Comparison of ENCODE assay signal across 20 cellular contexts in genomic region chr5:6166698-6167394, GRCh38.
DNase-seq lines count a peak whose midpoint lies in the region; ATAC-seq and TF ChIP-seq lines count a peak whose summit lies in the region.
"Had no signal": no experiment of that assay in that cellular context is flagged by ENCODE, and none has a peak within 500 bp of the region (broad histone marks: within the 10 kb centered on the region; RNA-seq: fewer than 3 reads in every experiment).

No MANE protein-coding gene starts in this region.

- no peaks in the 10 kb centered on the region for H3F3A ChIP-seq in PC-3 (ENCODE audit: low read length, unreplicated experiment)

- in situ Hi-C loops in mammary epithelial cell (cut with MboI; ENCODE audit: low sequenced_read_pairs in 2 of 2) = no loop called here

- BruUV-seq in mammary epithelial cell (replicated peaks; lab: Mats Ljungman, UMichigan) = no TSS peak
- no TSS peak for BruUV-seq in PC-3 (replicated peaks; lab: Mats Ljungman, UMichigan)

- no peaks in the 10 kb centered on the region for H3K36me3 Mint-ChIP-seq in activated T-helper 1 cell treated with anti-CD3 and anti-CD28 coated beads, Interleukin-12 subunit alpha, Interleukin-12 subunit beta, Interleukin-2, Interleukin-4 antibody, amounts not matched to agents 30 ng/mL and 10 ng/mL and 1 ng/mL, durations not matched to agents 14 hours and 24 hours and 36 hours (ENCODE audit: low read depth)
- H3K36me3 Mint-ChIP-seq: CD4-positive, CD25-positive, alpha-beta regulatory T cell had no signal

- H4K20me1 ChIP-seq in mammary epithelial cell (ENCODE audit: insufficient read depth, low read length) (no peaks in the 10 kb centered on the region), PC-3 (ENCODE audit: low read length) (no peaks in the 10 kb centered on the region)

- no peak for ATAC-seq in PC-3
- ATAC-seq: Panc1 had no signal

- POLR2A ChIA-PET in PC-3 (lab: Charles Lee; ENCODE audit: unreplicated experiment) = no interaction called here

- TF ChIP-seq CTCF in mammary epithelial cell (conservative IDR thresholded peaks at IDR 0.05 in 1 of 2, IDR thresholded peaks at IDR 0.05 in 1 of 2; ENCODE audit: extremely low read depth in 1 of 2, insufficient read depth in 1 of 2, low read depth in 1 of 2, low read length in 2 of 2) (no peak), breast epithelium (IDR thresholded peaks at IDR 0.05) (no peak), PC-3 (conservative IDR thresholded peaks at IDR 0.05; ENCODE audit: low read depth, low read length) (peak; percentile 42), epithelial cell of esophagus (IDR thresholded peaks at IDR 0.05; ENCODE audit: insufficient read depth, low read depth, low read length, missing control alignments) (no peak)

- DNase-seq in mammary epithelial cell (peak; percentile 5), breast epithelium (ENCODE audit: low spot score in 2 of 2) (no peak), PC-3 (no peak), epithelial cell of esophagus (ENCODE audit: low read depth) (peak; percentile 75), hippocampal formation (lab: John Stamatoyannopoulos, UW) (no peak), NCI-H2227 (lab: John Stamatoyannopoulos, UW; ENCODE audit: unreplicated experiment) (no peak)
- DNase-seq in activated T-helper 1 cell treated with anti-CD3 and anti-CD28 coated beads, Interleukin-12 subunit alpha, Interleukin-12 subunit beta, Interleukin-2, Interleukin-4 antibody, amounts not matched to agents 30 ng/mL and 10 ng/mL and 1 ng/mL, durations not matched to agents 14 hours and 24 hours and 36 hours (ENCODE audit: low spot score) = no peak
- DNase-seq in stimulated activated CD4-positive, alpha-beta T cell treated with anti-CD3 and anti-CD28 coated beads, Interleukin-2, amount 100 ng/mL, for 24 hours = no peak
- DNase-seq: BE2C, Caco-2, GF-D8, GM23248, NCI-H1092 treated with DMSO at 0.1 percent for 48 hours, NCI-H146, NCI-H2081, NCI-H510A, NCI-H748 treated with DMSO at 0.1 percent for 48 hours, Right ventricle myocardium superior had no signal

- H3K4me2 ChIP-seq in mammary epithelial cell (ENCODE audit: insufficient read depth, low read depth, low read length) (peak overlapping the region; percentile 20), PC-3 (ENCODE audit: low read length) (no peak overlapping the region)

- no peaks in the 10 kb centered on the region for H3K36me3 ChIP-seq in mammary epithelial cell (ENCODE audit: insufficient read depth, low read length)
- no peaks in the 10 kb centered on the region for H3K36me3 ChIP-seq in breast epithelium
- no peaks in the 10 kb centered on the region for H3K36me3 ChIP-seq in PC-3 (ENCODE audit: low read depth, low read length)
- H3K36me3 ChIP-seq: BE2C had no signal

- 0% methylated on average over 1 of the region's 2 CpGs for WGBS in mammary epithelial cell (ENCODE audit: low coverage, missing lambda C conversion rate)

- H3K27me3 ChIP-seq in mammary epithelial cell (ENCODE audit: insufficient read depth, low read length) (no peaks in the 10 kb centered on the region), breast epithelium (no peaks in the 10 kb centered on the region), PC-3 (ENCODE audit: low read length) (no peaks in the 10 kb centered on the region)
- H3K27me3 ChIP-seq: BE2C had no signal

- intact Hi-C loops in mammary epithelial cell (cut with micrococcal nuclease) = loop anchor here (10.0 kb wide), 1 partner anchor 98 kb away; no protein-coding TSS in a partner anchor
- intact Hi-C loops in breast epithelium (cut with DNase I; ENCODE audit: low total_unique reads) = no loop called here
- intact Hi-C loops in PC-3 (cut with micrococcal nuclease) = no loop called here
- intact Hi-C loops in activated T-helper 1 cell treated with anti-CD3 and anti-CD28 coated beads, Interleukin-12 subunit alpha, Interleukin-12 subunit beta, Interleukin-2, Interleukin-4 antibody, amounts not matched to agents 30 ng/mL and 10 ng/mL and 1 ng/mL, durations not matched to agents 14 hours and 24 hours and 36 hours (cut with micrococcal nuclease) = no loop called here

- H3K4me3 ChIP-seq in mammary epithelial cell (replicated peaks in 1 of 3; ENCODE audit: insufficient read depth in 1 of 3, low read depth in 2 of 3, low read length in 3 of 3) (no peak overlapping the region), breast epithelium (no peak overlapping the region), PC-3 (ENCODE audit: low read length) (no peak overlapping the region), epithelial cell of esophagus (ENCODE audit: low read length) (no peak overlapping the region)
- H3K4me3 ChIP-seq: GM23248 had no signal

- CTCF ChIA-PET in mammary epithelial cell (lab: Charles Lee; ENCODE audit: low non-redundant PET) (no interaction called here), PC-3 (lab: Charles Lee) (no interaction called here)

- H3K9ac ChIP-seq in mammary epithelial cell (ENCODE audit: insufficient read depth, low read length) (no peak overlapping the region), PC-3 (ENCODE audit: low read length) (no peak overlapping the region)
- H3K9ac ChIP-seq: GM23248 had no signal

- H2AFZ ChIP-seq in mammary epithelial cell (ENCODE audit: low read depth, low read length) (peak overlapping the region; percentile 75), PC-3 (ENCODE audit: low read length) (no peak overlapping the region)
- H2AFZ ChIP-seq: GM23248 had no signal

- no peak overlapping the region for H3K4me3 Mint-ChIP-seq in activated T-helper 1 cell treated with anti-CD3 and anti-CD28 coated beads, Interleukin-12 subunit alpha, Interleukin-12 subunit beta, Interleukin-2, Interleukin-4 antibody, amounts not matched to agents 30 ng/mL and 10 ng/mL and 1 ng/mL, durations not matched to agents 14 hours and 24 hours and 36 hours

- no peaks in the 10 kb centered on the region for H3K9me3 Mint-ChIP-seq in activated T-helper 1 cell treated with anti-CD3 and anti-CD28 coated beads, Interleukin-12 subunit alpha, Interleukin-12 subunit beta, Interleukin-2, Interleukin-4 antibody, amounts not matched to agents 30 ng/mL and 10 ng/mL and 1 ng/mL, durations not matched to agents 14 hours and 24 hours and 36 hours

- no peaks in the 10 kb centered on the region for H3K4me1 Mint-ChIP-seq in activated T-helper 1 cell treated with anti-CD3 and anti-CD28 coated beads, Interleukin-12 subunit alpha, Interleukin-12 subunit beta, Interleukin-2, Interleukin-4 antibody, amounts not matched to agents 30 ng/mL and 10 ng/mL and 1 ng/mL, durations not matched to agents 14 hours and 24 hours and 36 hours (ENCODE audit: low read depth)
- H3K4me1 Mint-ChIP-seq: CD4-positive, CD25-positive, alpha-beta regulatory T cell had no signal

- H3K4me1 ChIP-seq in mammary epithelial cell (ENCODE audit: insufficient read depth, low read length) = peaks cover 5% of the 10 kb centered on the region
- H3K4me1 ChIP-seq in breast epithelium = no peaks in the 10 kb centered on the region
- peaks cover 4% of the 10 kb centered on the region; the same call in 1 of the 2 replicates for H3K4me1 ChIP-seq in PC-3 (ENCODE audit: insufficient read depth, low read length)

- dilution Hi-C loops in mammary epithelial cell (cut with HindIII; ENCODE audit: low sequenced_read_pairs) = no loop called here

- H3K9me2 ChIP-seq in PC-3 (replicated peaks; ENCODE audit: low read length) = no peaks in the 10 kb centered on the region

- no peak overlapping the region for H3K27ac Mint-ChIP-seq in activated T-helper 1 cell treated with anti-CD3 and anti-CD28 coated beads, Interleukin-12 subunit alpha, Interleukin-12 subunit beta, Interleukin-2, Interleukin-4 antibody, amounts not matched to agents 30 ng/mL and 10 ng/mL and 1 ng/mL, durations not matched to agents 14 hours and 24 hours and 36 hours
- H3K27ac Mint-ChIP-seq: CD4-positive, CD25-positive, alpha-beta regulatory T cell had no signal

- no peak for TF ChIP-seq POLR2A in breast epithelium (IDR thresholded peaks at IDR 0.05)

- H3K79me2 ChIP-seq in mammary epithelial cell (ENCODE audit: insufficient read depth, low read length) = no peaks in the 10 kb centered on the region
- H3K79me2 ChIP-seq in PC-3 (ENCODE audit: low read length) = no peaks in the 10 kb centered on the region

- no peak overlapping the region for H3K27ac ChIP-seq in mammary epithelial cell (ENCODE audit: insufficient read depth, low read depth, low read length)
- H3K27ac ChIP-seq in breast epithelium = no peak overlapping the region
- no peak overlapping the region for H3K27ac ChIP-seq in PC-3 (ENCODE audit: low read length)
- H3K27ac ChIP-seq: GM23248 had no signal

- H3K27me3 Mint-ChIP-seq in activated T-helper 1 cell treated with anti-CD3 and anti-CD28 coated beads, Interleukin-12 subunit alpha, Interleukin-12 subunit beta, Interleukin-2, Interleukin-4 antibody, amounts not matched to agents 30 ng/mL and 10 ng/mL and 1 ng/mL, durations not matched to agents 14 hours and 24 hours and 36 hours (ENCODE audit: insufficient read depth) = peaks cover 2% of the 10 kb centered on the region
- H3K27me3 Mint-ChIP-seq: CD4-positive, CD25-positive, alpha-beta regulatory T cell had no signal

- H3K9me3 ChIP-seq in mammary epithelial cell (replicated peaks; ENCODE audit: insufficient read depth, low read length) (no peaks in the 10 kb centered on the region), breast epithelium (no peaks in the 10 kb centered on the region), PC-3 (ENCODE audit: low read length) (no peaks in the 10 kb centered on the region)
- H3K9me3 ChIP-seq: BE2C, Caco-2 had no signal

Comparison
In these comparisons a context has a peak if more than half of its experiments do, and no peak if none do; other contexts are left out.
1. DNase-seq: peak in mammary epithelial cell (single experiment) and epithelial cell of esophagus (single experiment); none in breast epithelium (0 of 2), PC-3 (single experiment), activated T-helper 1 cell treated with anti-CD3 and anti-CD28 coated beads, Interleukin-12 subunit alpha, Interleukin-12 subunit beta, Interleukin-2, Interleukin-4 antibody, amounts not matched to agents 30 ng/mL and 10 ng/mL and 1 ng/mL, durations not matched to agents 14 hours and 24 hours and 36 hours (single experiment), stimulated activated CD4-positive, alpha-beta T cell treated with anti-CD3 and anti-CD28 coated beads, Interleukin-2, amount 100 ng/mL, for 24 hours (0 of 2), hippocampal formation (0 of 2) and NCI-H2227 (single experiment).